In the genomic region with DNA sequence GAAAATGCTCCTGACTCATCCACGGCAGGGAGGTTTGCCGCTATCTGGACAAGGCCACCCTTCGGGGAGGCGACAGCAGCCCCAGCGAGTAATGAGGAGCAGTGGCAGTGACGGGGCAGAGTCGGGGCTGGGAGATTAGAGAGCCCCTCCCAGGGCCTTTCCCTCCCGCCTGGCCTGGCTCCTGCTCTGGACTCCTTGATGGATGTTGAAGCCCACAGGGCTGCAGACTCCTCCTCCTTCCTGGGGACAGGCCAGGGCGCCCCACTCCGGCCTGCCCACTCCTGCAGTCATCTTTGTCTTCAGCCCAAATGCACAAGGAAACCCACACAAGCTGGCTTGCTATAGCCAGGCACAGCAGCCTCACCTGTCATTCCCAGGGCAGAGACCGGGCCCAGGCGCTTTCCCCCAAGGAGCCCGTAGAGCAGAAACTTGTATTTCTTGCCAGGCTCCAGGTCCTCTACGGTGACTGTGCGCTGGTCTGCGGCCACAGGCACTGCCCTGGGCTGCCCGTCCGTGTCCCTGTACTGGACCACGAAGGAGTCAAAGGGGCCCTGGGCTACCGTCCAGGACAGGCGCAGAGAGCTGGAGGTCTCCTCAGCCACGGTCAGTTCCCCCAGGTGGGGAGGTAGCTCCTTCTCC, we compare ENCODE assay signal across 14 cellular contexts. TPM values are rescaled to one million over a fixed set of nuclear protein-coding genes. Genes with fewer than 3 reads are reported as not detected.
A peak's percentile ranks its signal among the peaks of the same experiment; 100 is the strongest.
DNase-seq lines count a peak whose midpoint lies in the region; ATAC-seq and TF ChIP-seq lines count a peak whose summit lies in the region.
"Had no signal": no experiment of that assay in that cellular context is flagged by ENCODE, and none has a peak within 500 bp of the region (broad histone marks: within the 10 kb centered on the region; RNA-seq: fewer than 3 reads in every experiment).

No MANE protein-coding gene starts in this region.

- H3K36me3 ChIP-seq in gastrocnemius medialis (no peaks in the 10 kb centered on the region), Karpas-422 (ENCODE audit: insufficient read depth, low read length) (no peaks in the 10 kb centered on the region)
- H3K36me3 ChIP-seq: neutrophil had no signal

- no peak for TF ChIP-seq CTCF in GM13977 (IDR thresholded peaks at IDR 0.05; ENCODE audit: extremely low read depth, insufficient read depth, missing control alignments)
- no peak for TF ChIP-seq CTCF in cardiac fibroblast (IDR thresholded peaks at IDR 0.05; ENCODE audit: low read depth, low read length)
- no peak for TF ChIP-seq CTCF in gastrocnemius medialis (IDR thresholded peaks at IDR 0.05 in 4 of 5, conservative IDR thresholded peaks at IDR 0.05 in 1 of 5)

- H3K27ac ChIP-seq in right cardiac atrium (ENCODE audit: low read length) = peak overlapping the region; percentile 85
- peak overlapping the region; percentile 65 to 75 (median 70) for H3K27ac ChIP-seq in gastrocnemius medialis
- H3K27ac ChIP-seq in Karpas-422 (ENCODE audit: low read length) = no peak overlapping the region
- H3K27ac ChIP-seq: neutrophil had no signal

- H2AFZ ChIP-seq in Karpas-422 (ENCODE audit: low read length) = no peak overlapping the region

- H3K27me3 ChIP-seq in right cardiac atrium (ENCODE audit: control insufficient read depth, insufficient read depth) (no peaks in the 10 kb centered on the region), gastrocnemius medialis (no peaks in the 10 kb centered on the region), Karpas-422 (ENCODE audit: low read length) (no peaks in the 10 kb centered on the region)
- H3K27me3 ChIP-seq: neutrophil had no signal

- H3K9me3 ChIP-seq in right cardiac atrium (ENCODE audit: control insufficient read depth, low read length) = no peaks in the 10 kb centered on the region
- H3K9me3 ChIP-seq in gastrocnemius medialis = no peaks in the 10 kb centered on the region
- no peaks in the 10 kb centered on the region for H3K9me3 ChIP-seq in Karpas-422 (ENCODE audit: low read length)
- H3K9me3 ChIP-seq: neutrophil had no signal

- H3K79me2 ChIP-seq in Karpas-422 (ENCODE audit: low read length) = no peaks in the 10 kb centered on the region

- ATAC-seq in right cardiac atrium = peak; percentile 33 to 40
- no peak for ATAC-seq in gastrocnemius medialis
- ATAC-seq in HG03439 (IDR thresholded peaks at IDR 0.05; ENCODE audit: unreplicated experiment) = no peak

- H3K4me1 ChIP-seq in right cardiac atrium (ENCODE audit: control insufficient read depth, insufficient read depth, low read length) = peaks cover 3% of the 10 kb centered on the region
- peaks cover 0 to 6% of the 10 kb centered on the region in 2 donors for H3K4me1 ChIP-seq in gastrocnemius medialis
- H3K4me1 ChIP-seq in Karpas-422 (ENCODE audit: low read length) = no peaks in the 10 kb centered on the region

- no peaks in the 10 kb centered on the region; the same call in 1 of the 2 replicates for H4K20me1 ChIP-seq in Karpas-422 (ENCODE audit: insufficient read depth, low read depth, low read length)

- DNase-seq in GM13977 (ENCODE audit: low spot score) (peak; percentile 10), cardiac fibroblast (ENCODE audit: low read depth in 2 of 2) (peak; percentile 7 to 9), right cardiac atrium (peak; percentile 64 to 82 (median 82)), gastrocnemius medialis (peak in 1 of 2 donors; percentile 43), NCI-H226 (no peak), Karpas-422 (no peak)
- no peak for DNase-seq in NK-92 treated with Interleukin-12 subunit alpha and Interleukin-12 subunit beta, amount 100 ng/mL, for 24 hours (lab: John Stamatoyannopoulos, UW)
- DNase-seq: activated CD4-positive, alpha-beta T cell treated with anti-CD3 and anti-CD28 coated beads, Interleukin-2, amount 50 U/mL, for 1 hour; NCI-H1048; NCI-H446 treated with DMSO at 0.1 percent for 48 hours; stimulated activated CD4-positive, alpha-beta T cell treated with anti-CD3 and anti-CD28 coated beads, Interleukin-15, amount 100 ng/mL, for 24 hours; T-helper 2 cell had no signal

- in situ Hi-C loops in GM13977 (cut with MboI; ENCODE audit: low pct_unique_long_range_greater_than_20kb, low sequenced_read_pairs, unreplicated experiment) (no loop called here), gastrocnemius medialis (cut with MboI; ENCODE audit: low sequenced_read_pairs in 4 of 4) (no loop called here)

- intact Hi-C loops in right cardiac atrium (cut with DNase I) = loop anchor here in 1 of 4 donors (10.0 kb wide), 1 partner anchor 49 kb away; no protein-coding TSS in a partner anchor
- intact Hi-C loops in gastrocnemius medialis (cut with DNase I; ENCODE audit: low total_unique reads) = loop anchor here (10.0 kb wide), 1 partner anchor 69 kb away; no protein-coding TSS in a partner anchor

- H3K9ac ChIP-seq in Karpas-422 (ENCODE audit: low read length) = no peak overlapping the region

- 61% methylated on average over 22 of the region's 22 CpGs for WGBS in right cardiac atrium

- no peak for TF ChIP-seq POLR2A in gastrocnemius medialis (IDR thresholded peaks at IDR 0.05)

- H3K4me3 ChIP-seq in cardiac fibroblast (replicated peaks in 1 of 2; ENCODE audit: low read depth in 2 of 2, low read length in 2 of 2) = no peak overlapping the region
- H3K4me3 ChIP-seq in right cardiac atrium (ENCODE audit: low read length) = no peak overlapping the region
- H3K4me3 ChIP-seq in gastrocnemius medialis = no peak overlapping the region
- H3K4me3 ChIP-seq in Karpas-422 (ENCODE audit: low read length) = no peak overlapping the region

- no peaks in the 10 kb centered on the region for H3K9me2 ChIP-seq in Karpas-422 (replicated peaks; ENCODE audit: insufficient read depth, low read length)

- no peak overlapping the region for H3K4me2 ChIP-seq in Karpas-422 (ENCODE audit: low read depth, low read length, poor library complexity, severe bottlenecking)

RNA-seq across cellular contexts. Expression of gene CYP21A2, which starts 7.7 kb away (rescaled TPM):
- total RNA-seq in right cardiac atrium = 1 to 10 TPM in 1 of 4 donors, under 1 TPM in 2, not detected in 1; 0.47 to 3.2 (median 0.51) TPM
- 0.48 TPM for polyA plus RNA-seq in right cardiac atrium
- under 1 TPM in 2 of 4 donors, not detected in 2; 0.16 to 0.41 TPM for total RNA-seq in gastrocnemius medialis
- total RNA-seq in Karpas-422 (2014; rRNA removed; shearing (Covaris generic); ENCODE audit: low replicate concordance) = not detected in 2 replicates

RNA-seq across cellular contexts. Expression of gene C4B, which starts 31.3 kb away (rescaled TPM):
- total RNA-seq in right cardiac atrium (100 to 1,000 TPM in 3 of 4 donors, 10 to 100 TPM in 1; 86.0 to 163 (median 139) TPM), gastrocnemius medialis (1 to 10 TPM; 2.6 to 8.6 (median 6.9) TPM)
- 41.2 TPM for polyA plus RNA-seq in right cardiac atrium
- 1.9 and 6.6 TPM in 2 replicates for total RNA-seq in Karpas-422 (2014; rRNA removed; shearing (Covaris generic); ENCODE audit: low replicate concordance)

Comparison
In these comparisons a context has a peak if more than half of its experiments do, and no peak if none do; other contexts are left out.
1. DNase-seq: peak in GM13977 (single experiment), cardiac fibroblast (2 of 2) and right cardiac atrium (3 of 3); none in NK-92 treated with Interleukin-12 subunit alpha and Interleukin-12 subunit beta, amount 100 ng/mL, for 24 hours (single experiment), NCI-H226 (single experiment) and Karpas-422 (single experiment).
2. ATAC-seq: peak in right cardiac atrium (2 of 2); none in gastrocnemius medialis (0 of 2) and HG03439 (single experiment).
3. RNA of gene C4B, which starts 31.3 kb away (total RNA-seq): 86.0 to 163 TPM in right cardiac atrium; 2.6 to 8.6 TPM in gastrocnemius medialis and 1.9 to 6.6 TPM in Karpas-422; every median in the first group is over 4 times any median in the second.